In genomic region chr19:57389730-57390598, GRCh38 we compare ENCODE assay signal across 1 cellular context.
TF ChIP-seq lines count a peak whose summit lies in the region.

Gene ZNF548 (plus strand): TSS chr19:57389854. CDS start chr19:57390100, 246 bp downstream.

TF ChIP-seq in HEK293, 187 proteins besides CTCF, POLR2A, EP300 and RAD21 (continued from another document and continues in another):
- no peak for TF ChIP-seq REST (tag by site-specific recombination; IDR thresholded peaks at IDR 0.05)
- no peak for TF ChIP-seq ZNF354C (tag by site-specific recombination; IDR thresholded peaks at IDR 0.05; ENCODE audit: borderline replicate concordance, low read depth)
- TF ChIP-seq GLIS1 (tag by site-specific recombination; IDR thresholded peaks at IDR 0.05) = peak; percentile 80
- no peak for TF ChIP-seq YY2 (tag by site-specific recombination; IDR thresholded peaks at IDR 0.05)
- TF ChIP-seq PRDM2 (tag by site-specific recombination; IDR thresholded peaks at IDR 0.05; ENCODE audit: borderline replicate concordance) = no peak
- no peak for TF ChIP-seq ZNF280D (tag by site-specific recombination; IDR thresholded peaks at IDR 0.05)
- TF ChIP-seq ZNF416 (tag by site-specific recombination; IDR thresholded peaks at IDR 0.05) = no peak
- no peak for TF ChIP-seq ZNF654 (tag by site-specific recombination; IDR thresholded peaks at IDR 0.05; ENCODE audit: low read depth)
- TF ChIP-seq ZBTB20 (tag by site-specific recombination; IDR thresholded peaks at IDR 0.05) = peak; percentile 75; the same call in 1 of the 2 replicates
- TF ChIP-seq ZNF274 (IDR thresholded peaks at IDR 0.05; ENCODE audit: low read length) = no peak
- TF ChIP-seq ZNF274 (tag by site-specific recombination; IDR thresholded peaks at IDR 0.05; ENCODE audit: borderline replicate concordance) = no peak
- TF ChIP-seq TRIM28 (IDR thresholded peaks at IDR 0.05; ENCODE audit: borderline replicate concordance, low read length) = no peak
- TF ChIP-seq ZNF518A (tag by site-specific recombination; conservative IDR thresholded peaks at IDR 0.05; ENCODE audit: low read depth) = peak; percentile 78
- TF ChIP-seq ZFP69B (tag by site-specific recombination; IDR thresholded peaks at IDR 0.05) = peak; percentile 9; the same call in 1 of the 2 replicates
- TF ChIP-seq ZNF202 (tag by site-specific recombination; IDR thresholded peaks at IDR 0.05; ENCODE audit: borderline replicate concordance) = no peak
- no peak for TF ChIP-seq ZNF214 (tag by site-specific recombination; IDR thresholded peaks at IDR 0.05; ENCODE audit: borderline replicate concordance)
- TF ChIP-seq ZBTB7A (tag by site-specific recombination; IDR thresholded peaks at IDR 0.05; ENCODE audit: low read depth) = no peak
- TF ChIP-seq ZNF24 (tag by site-specific recombination; IDR thresholded peaks at IDR 0.05) = no peak
- no peak for TF ChIP-seq ZNF585B (tag by site-specific recombination; IDR thresholded peaks at IDR 0.05)
- TF ChIP-seq ZNF785 (tag by site-specific recombination; IDR thresholded peaks at IDR 0.05) = no peak
- peak; percentile 63; the same call in 1 of the 2 replicates for TF ChIP-seq ZNF660 (tag by site-specific recombination; IDR thresholded peaks at IDR 0.05)
- TF ChIP-seq HOXA7 (CRISPR knock-in tag; IDR thresholded peaks at IDR 0.05; ENCODE audit: borderline replicate concordance) = no peak
- peak; percentile 67; the same call in 1 of the 2 replicates for TF ChIP-seq ZNF501 (tag by site-specific recombination; IDR thresholded peaks at IDR 0.05)
- TF ChIP-seq ZNF169 (tag by site-specific recombination; IDR thresholded peaks at IDR 0.05) = no peak
- peak; percentile 54 for TF ChIP-seq ZXDB (tag by site-specific recombination; IDR thresholded peaks at IDR 0.05)
- peak; percentile 74; the same call in 1 of the 2 replicates for TF ChIP-seq ZFP37 (tag by site-specific recombination; IDR thresholded peaks at IDR 0.05)
- no peak for TF ChIP-seq ZNF768 (tag by site-specific recombination; IDR thresholded peaks at IDR 0.05)
- TF ChIP-seq ZBTB48 (tag by site-specific recombination; IDR thresholded peaks at IDR 0.05) = peak; percentile 78; the same call in 1 of the 2 replicates
- TF ChIP-seq MEIS1 (CRISPR knock-in tag; IDR thresholded peaks at IDR 0.05; ENCODE audit: borderline replicate concordance) = no peak
- no peak for TF ChIP-seq ZNF37A (tag by site-specific recombination; IDR thresholded peaks at IDR 0.05)
- TF ChIP-seq ZNF133 (tag by site-specific recombination; IDR thresholded peaks at IDR 0.05) = no peak
- no peak for TF ChIP-seq ZNF221 (tag by site-specific recombination; IDR thresholded peaks at IDR 0.05; ENCODE audit: borderline replicate concordance)
- no peak for TF ChIP-seq ZBTB8A (tag by site-specific recombination; IDR thresholded peaks at IDR 0.05)
- TF ChIP-seq FEZF1 (tag by site-specific recombination; IDR thresholded peaks at IDR 0.05) = no peak
- no peak for TF ChIP-seq ZNF514 (tag by site-specific recombination; IDR thresholded peaks at IDR 0.05)
- TF ChIP-seq ZBTB44 (tag by site-specific recombination; IDR thresholded peaks at IDR 0.05) = no peak
- no peak for TF ChIP-seq ZFP41 (tag by site-specific recombination; IDR thresholded peaks at IDR 0.05; ENCODE audit: borderline replicate concordance)
- TF ChIP-seq INSM2 (tag by site-specific recombination; IDR thresholded peaks at IDR 0.05) = no peak
